Comparison of ENCODE assay signal across 15 cellular contexts in the genomic region with DNA sequence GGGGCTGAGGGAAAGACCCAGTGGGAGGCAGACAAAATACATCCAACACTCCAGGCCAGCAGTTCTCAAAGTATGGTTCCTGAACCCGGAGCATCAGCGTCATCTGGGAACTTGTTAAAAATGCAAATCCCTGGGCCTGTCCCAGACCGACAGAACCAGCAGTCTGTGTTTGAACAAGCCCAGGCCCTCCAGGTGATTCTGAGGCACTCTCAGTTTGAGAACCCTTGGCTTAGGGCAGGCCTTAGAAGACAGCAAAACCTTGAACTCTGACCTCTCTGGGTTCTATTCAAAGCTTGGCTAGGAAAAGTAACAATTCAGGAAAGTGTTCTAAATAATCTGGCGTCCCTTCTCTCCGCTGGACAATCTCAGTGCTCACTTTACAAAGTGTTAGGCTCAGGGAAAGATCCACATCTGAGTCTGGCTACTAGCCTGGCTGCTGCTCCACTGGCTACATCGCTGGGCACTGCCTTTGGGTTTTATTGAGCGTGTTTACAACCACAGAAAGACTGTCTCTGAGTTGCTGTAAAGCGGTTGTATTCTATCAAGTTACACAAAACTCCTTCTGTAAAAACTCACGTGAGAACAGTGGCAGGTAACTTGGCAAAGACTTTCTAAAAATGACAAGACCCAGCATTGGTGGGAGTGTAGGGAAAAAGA.
DNase-seq lines count a peak whose midpoint lies in the region; ATAC-seq and TF ChIP-seq lines count a peak whose summit lies in the region.
"Had no signal": no experiment of that assay in that cellular context is flagged by ENCODE, and none has a peak within 500 bp of the region (broad histone marks: within the 10 kb centered on the region; RNA-seq: fewer than 3 reads in every experiment).

No MANE protein-coding gene starts in this region.

- peak; percentile 12 for ATAC-seq in GM21526 (IDR thresholded peaks at IDR 0.05; ENCODE audit: low FRiP score, unreplicated experiment)
- ATAC-seq in IMR-90 (ENCODE audit: low read depth), result 0 out of 2 replicates have a peak, but pooled peaks have one; percentile 11
- peak; percentile 9 for ATAC-seq in left lung
- no peak for ATAC-seq in right lobe of liver

- peak overlapping the region; percentile 76 for H3K27ac Mint-ChIP-seq in T-helper 2 cell treated with Interferon-gamma antibody and Interleukin-4, amounts not matched to agents 5 μg/mL and 100 μg/mL, for 36 hours
- H3K27ac Mint-ChIP-seq: nephron progenitor cell had no signal

- H2AK9ac ChIP-seq in IMR-90 (replicated peaks; ENCODE audit: low read depth, low read length, poor library complexity), result peak overlapping the region; percentile 33

- 0 out of 2 replicates have a peak overlapping the region, but pooled peaks have one; percentile 48 for H3K14ac ChIP-seq in IMR-90 (replicated peaks; ENCODE audit: low read depth, low read length)

- POLR2A ChIA-PET in IMR-90 (lab: Charles Lee; ENCODE audit: unreplicated experiment), result no interaction called here

- 0 out of 2 replicates have a peak overlapping the region, but pooled peaks have one; percentile 3 for H4K91ac ChIP-seq in IMR-90 (ENCODE audit: insufficient read depth, low read depth, low read length)

- intact Hi-C loops in IMR-90 (cut with micrococcal nuclease) (no loop called here), left lung (cut with DNase I) (no loop called here), right lobe of liver (cut with DNase I) (no loop called here)

- peak overlapping the region; percentile 35; the same call in 1 of the 2 replicates for H2BK120ac ChIP-seq in IMR-90 (ENCODE audit: low read depth, low read length)

- H3K4me3 Mint-ChIP-seq in T-helper 2 cell treated with Interferon-gamma antibody and Interleukin-4, amounts not matched to agents 5 μg/mL and 100 μg/mL, for 36 hours, result no peak overlapping the region
- H3K4me3 Mint-ChIP-seq: nephron progenitor cell had no signal

- no peak for TF ChIP-seq RAD21 in IMR-90 (IDR thresholded peaks at IDR 0.05; ENCODE audit: low read length)

- peak overlapping the region; percentile 2; the same call in 1 of the 2 replicates for H3K4ac ChIP-seq in IMR-90 (ENCODE audit: low read depth, low read length)

- H3K4me1 ChIP-seq in IMR-90 (ENCODE audit: control insufficient read depth, insufficient read depth, low read length) (peaks cover 10% of the 10 kb centered on the region), left lung (peaks cover 0 to 41% of the 10 kb centered on the region in 2 donors), right lobe of liver (no peaks in the 10 kb centered on the region)

- H3K4me3 ChIP-seq in IMR-90 (ENCODE audit: insufficient read depth, low read depth, low read length) (no peak overlapping the region), left lung (no peak overlapping the region), right lobe of liver (no peak overlapping the region)
- H3K4me3 ChIP-seq: SK-N-MC had no signal

- dilution Hi-C loops in IMR-90 (cut with HindIII; ENCODE audit: low sequenced_read_pairs, unreplicated experiment), result no loop called here

- no peak overlapping the region for H2AFZ ChIP-seq in IMR-90 (replicated peaks; ENCODE audit: low read length, poor library complexity)

- DNase-seq in T-helper 2 cell treated with Interferon-gamma antibody and Interleukin-4, amounts not matched to agents 5 μg/mL and 100 μg/mL, for 36 hours (ENCODE audit: low spot score), result no peak
- DNase-seq in T-helper 2 cell (no peak), IMR-90 (no peak), left lung (no peak), GM03348 (ENCODE audit: low spot score) (no peak), right lobe of liver (no peak), DMS153 treated with DMSO at 0.1 percent for 48 hours (lab: John Stamatoyannopoulos, UW; ENCODE audit: unreplicated experiment) (no peak)
- DNase-seq: 8988T, DMS 273 treated with DMSO at 0.1 percent for 48 hours, islet precursor cell, NCI-H524 treated with DMSO at 0.1 percent for 48 hours, nephron progenitor cell had no signal

- H4K5ac ChIP-seq in IMR-90 (ENCODE audit: low read depth, low read length), result no peak overlapping the region

- no peak overlapping the region for H3K18ac ChIP-seq in IMR-90 (ENCODE audit: low read depth, low read length)

- no peaks in the 10 kb centered on the region for H3K36me3 ChIP-seq in IMR-90 (ENCODE audit: control insufficient read depth, insufficient read depth, low read length)
- no peaks in the 10 kb centered on the region for H3K36me3 ChIP-seq in left lung
- no peaks in the 10 kb centered on the region for H3K36me3 ChIP-seq in right lobe of liver

- no peaks in the 10 kb centered on the region for H3K9me3 ChIP-seq in IMR-90 (ENCODE audit: control insufficient read depth, insufficient read depth, low read length)
- H3K9me3 ChIP-seq in left lung, result no peaks in the 10 kb centered on the region
- no peaks in the 10 kb centered on the region for H3K9me3 ChIP-seq in right lobe of liver

- no TSS peak for BruUV-seq in IMR-90 (replicated peaks; lab: Mats Ljungman, UMichigan)

- H3K23ac ChIP-seq in IMR-90 (ENCODE audit: low read depth, low read length), result no peak overlapping the region

- 70% methylated on average over 2 of the region's 9 CpGs; no CpG with 5 or more reads in 1 of the 2 experiments for WGBS in IMR-90 (ENCODE audit: extremely low coverage in 2 of 2, insufficient read length in 1 of 2), 2 experiments
- 96% methylated on average over 4 of the region's 9 CpGs for WGBS in right lobe of liver (ENCODE audit: insufficient coverage, low coverage, low lambda C conversion rate, missing lambda C conversion rate)

- no peak overlapping the region for H3K4me2 ChIP-seq in IMR-90 (ENCODE audit: low read depth, low read length)
- H3K4me2 ChIP-seq: KMS-11 had no signal

- no peaks in the 10 kb centered on the region for H3K79me1 ChIP-seq in IMR-90 (ENCODE audit: low read depth in 1 of 2, low read length in 2 of 2)

- no peaks in the 10 kb centered on the region for H4K20me1 ChIP-seq in IMR-90 (ENCODE audit: insufficient read depth, low read length)

- H3K27me3 ChIP-seq in IMR-90 (ENCODE audit: control insufficient read depth, insufficient read depth, low read length) (no peaks in the 10 kb centered on the region), left lung (no peaks in the 10 kb centered on the region), right lobe of liver (no peaks in the 10 kb centered on the region)

- in situ Hi-C loops in IMR-90 (cut with MboI; ENCODE audit: low sequenced_read_pairs), result no loop called here

- no peaks in the 10 kb centered on the region for H3K36me3 Mint-ChIP-seq in T-helper 2 cell treated with Interferon-gamma antibody and Interleukin-4, amounts not matched to agents 5 μg/mL and 100 μg/mL, for 36 hours (ENCODE audit: low read depth)

- peaks cover 10% of the 10 kb centered on the region for H3K9me3 Mint-ChIP-seq in T-helper 2 cell treated with Interferon-gamma antibody and Interleukin-4, amounts not matched to agents 5 μg/mL and 100 μg/mL, for 36 hours

- CTCF ChIA-PET in IMR-90 (lab: Yijun Ruan, JAX), result no interaction called here

- H2AK5ac ChIP-seq in IMR-90 (ENCODE audit: low read depth, low read length), result peak overlapping the region; percentile 29

- H3K9ac ChIP-seq in IMR-90 (ENCODE audit: low read depth, low read length), result no peak overlapping the region
- H3K9ac ChIP-seq: KMS-11 had no signal

- peaks cover 20% of the 10 kb centered on the region for H3K9me1 ChIP-seq in IMR-90 (ENCODE audit: insufficient read depth, low read length)

- H3K27me3 Mint-ChIP-seq in T-helper 2 cell treated with Interferon-gamma antibody and Interleukin-4, amounts not matched to agents 5 μg/mL and 100 μg/mL, for 36 hours (ENCODE audit: low read depth), result no peaks in the 10 kb centered on the region

- H2BK5ac ChIP-seq in IMR-90 (ENCODE audit: low read depth, low read length, poor library complexity, severe bottlenecking), result no peak overlapping the region

- TF ChIP-seq CTCF in IMR-90 (conservative IDR thresholded peaks at IDR 0.05; ENCODE audit: low read depth, low read length), result no peak
- TF ChIP-seq CTCF in left lung (IDR thresholded peaks at IDR 0.05), result no peak
- no peak for TF ChIP-seq CTCF in right lobe of liver (IDR thresholded peaks at IDR 0.05)

- peak overlapping the region; percentile 32; the same call in 1 of the 2 replicates for H2BK20ac ChIP-seq in IMR-90 (ENCODE audit: low read depth, low read length)

- H3K56ac ChIP-seq in IMR-90 (ENCODE audit: extremely low read depth, insufficient read depth, low read length), result no peak overlapping the region

- TF ChIP-seq POLR2A in IMR-90 (IDR thresholded peaks at IDR 0.05; ENCODE audit: low read depth, low read length) (no peak), right lobe of liver (IDR thresholded peaks at IDR 0.05) (no peak)

- H3K4me1 Mint-ChIP-seq in T-helper 2 cell treated with Interferon-gamma antibody and Interleukin-4, amounts not matched to agents 5 μg/mL and 100 μg/mL, for 36 hours (ENCODE audit: low read depth), result peaks cover 68% of the 10 kb centered on the region

- no peak overlapping the region for H4K8ac ChIP-seq in IMR-90 (ENCODE audit: low read depth in 2 of 2, low read length in 2 of 2)

- H2BK15ac ChIP-seq in IMR-90 (ENCODE audit: low read depth, low read length), result no peak overlapping the region; the same call in 2 of the 3 replicates

- no peak overlapping the region for H3K27ac ChIP-seq in IMR-90 (ENCODE audit: insufficient read depth, low read length)
- H3K27ac ChIP-seq in left lung, result peak overlapping the region in 1 of 2 donors; percentile 85
- no peak overlapping the region for H3K27ac ChIP-seq in right lobe of liver
- H3K27ac ChIP-seq: KMS-11, SK-N-MC had no signal

TF ChIP-seq in IMR-90, 13 proteins besides CTCF, POLR2A, EP300 and RAD21 (continues in another document):
- no peak for TF ChIP-seq CHD1 (IDR thresholded peaks at IDR 0.05; ENCODE audit: low read depth, low read length)
- TF ChIP-seq NFE2L2 (IDR thresholded peaks at IDR 0.05; ENCODE audit: low read depth, low read length), result no peak
- TF ChIP-seq SMC3 (IDR thresholded peaks at IDR 0.05; ENCODE audit: low read depth, low read length), result no peak
- TF ChIP-seq, protein P1, sequence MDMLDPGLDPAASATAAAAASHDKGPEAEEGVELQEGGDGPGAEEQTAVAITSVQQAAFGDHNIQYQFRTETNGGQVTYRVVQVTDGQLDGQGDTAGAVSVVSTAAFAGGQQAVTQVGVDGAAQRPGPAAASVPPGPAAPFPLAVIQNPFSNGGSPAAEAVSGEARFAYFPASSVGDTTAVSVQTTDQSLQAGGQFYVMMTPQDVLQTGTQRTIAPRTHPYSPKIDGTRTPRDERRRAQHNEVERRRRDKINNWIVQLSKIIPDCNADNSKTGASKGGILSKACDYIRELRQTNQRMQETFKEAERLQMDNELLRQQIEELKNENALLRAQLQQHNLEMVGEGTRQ (IDR thresholded peaks at IDR 0.05; ENCODE audit: low read depth, low read length), result no peak
- no peak for TF ChIP-seq RCOR1 (IDR thresholded peaks at IDR 0.05; ENCODE audit: insufficient replicate concordance, low read length)
- no peak for TF ChIP-seq MAFK (IDR thresholded peaks at IDR 0.05; ENCODE audit: low read depth, low read length)
- no peak for TF ChIP-seq FOS (IDR thresholded peaks at IDR 0.05; ENCODE audit: low read depth, low read length)
- TF ChIP-seq MAZ (IDR thresholded peaks at IDR 0.05; ENCODE audit: borderline replicate concordance, low read depth, low read length), result no peak

Comparison
In these comparisons a context has a peak if more than half of its experiments do, and no peak if none do; other contexts are left out.
1. ATAC-seq: peak in GM21526 (single experiment), IMR-90 (single experiment) and left lung (single experiment); none in right lobe of liver (0 of 4).